Comparison of ENCODE assay signal across 1 cellular context in genomic region chr11:69443138-69443967, GRCh38.
TF ChIP-seq lines count a peak whose summit lies in the region.

No MANE protein-coding gene starts in this region.

TF ChIP-seq in HepG2, 621 proteins besides CTCF, POLR2A, EP300 and RAD21 (continued from another document and continues in another):
- no peak for TF ChIP-seq KIAA2018 (CRISPR knock-in tag; IDR thresholded peaks at IDR 0.05; ENCODE audit: borderline replicate concordance)
- 0 out of 2 replicates have a peak, but pooled peaks have one; percentile 2 for TF ChIP-seq BORCS8-MEF2B (CRISPR knock-in tag; IDR thresholded peaks at IDR 0.05)
- TF ChIP-seq, protein P1, sequence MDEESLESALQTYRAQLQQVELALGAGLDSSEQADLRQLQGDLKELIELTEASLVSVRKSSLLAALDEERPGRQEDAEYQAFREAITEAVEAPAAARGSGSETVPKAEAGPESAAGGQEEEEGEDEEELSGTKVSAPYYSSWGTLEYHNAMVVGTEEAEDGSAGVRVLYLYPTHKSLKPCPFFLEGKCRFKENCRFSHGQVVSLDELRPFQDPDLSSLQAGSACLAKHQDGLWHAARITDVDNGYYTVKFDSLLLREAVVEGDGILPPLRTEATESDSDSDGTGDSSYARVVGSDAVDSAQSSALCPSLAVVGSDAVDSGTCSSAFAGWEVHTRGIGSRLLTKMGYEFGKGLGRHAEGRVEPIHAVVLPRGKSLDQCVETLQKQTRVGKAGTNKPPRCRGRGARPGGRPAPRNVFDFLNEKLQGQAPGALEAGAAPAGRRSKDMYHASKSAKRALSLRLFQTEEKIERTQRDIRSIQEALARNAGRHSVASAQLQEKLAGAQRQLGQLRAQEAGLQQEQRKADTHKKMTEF (CRISPR knock-in tag; IDR thresholded peaks at IDR 0.05): peak; percentile 20; the same call in 1 of the 2 replicates
- TF ChIP-seq ZMYM3 (CRISPR knock-in tag; IDR thresholded peaks at IDR 0.05): no peak
- no peak for TF ChIP-seq ZNF430 (CRISPR knock-in tag; IDR thresholded peaks at IDR 0.05)
- no peak for TF ChIP-seq ZNF329 (CRISPR knock-in tag; IDR thresholded peaks at IDR 0.05; ENCODE audit: low read depth)
- no peak for TF ChIP-seq FIP1L1 (IDR thresholded peaks at IDR 0.05; ENCODE audit: borderline replicate concordance, insufficient read depth, low read depth, low read length)
- TF ChIP-seq, protein P2, sequence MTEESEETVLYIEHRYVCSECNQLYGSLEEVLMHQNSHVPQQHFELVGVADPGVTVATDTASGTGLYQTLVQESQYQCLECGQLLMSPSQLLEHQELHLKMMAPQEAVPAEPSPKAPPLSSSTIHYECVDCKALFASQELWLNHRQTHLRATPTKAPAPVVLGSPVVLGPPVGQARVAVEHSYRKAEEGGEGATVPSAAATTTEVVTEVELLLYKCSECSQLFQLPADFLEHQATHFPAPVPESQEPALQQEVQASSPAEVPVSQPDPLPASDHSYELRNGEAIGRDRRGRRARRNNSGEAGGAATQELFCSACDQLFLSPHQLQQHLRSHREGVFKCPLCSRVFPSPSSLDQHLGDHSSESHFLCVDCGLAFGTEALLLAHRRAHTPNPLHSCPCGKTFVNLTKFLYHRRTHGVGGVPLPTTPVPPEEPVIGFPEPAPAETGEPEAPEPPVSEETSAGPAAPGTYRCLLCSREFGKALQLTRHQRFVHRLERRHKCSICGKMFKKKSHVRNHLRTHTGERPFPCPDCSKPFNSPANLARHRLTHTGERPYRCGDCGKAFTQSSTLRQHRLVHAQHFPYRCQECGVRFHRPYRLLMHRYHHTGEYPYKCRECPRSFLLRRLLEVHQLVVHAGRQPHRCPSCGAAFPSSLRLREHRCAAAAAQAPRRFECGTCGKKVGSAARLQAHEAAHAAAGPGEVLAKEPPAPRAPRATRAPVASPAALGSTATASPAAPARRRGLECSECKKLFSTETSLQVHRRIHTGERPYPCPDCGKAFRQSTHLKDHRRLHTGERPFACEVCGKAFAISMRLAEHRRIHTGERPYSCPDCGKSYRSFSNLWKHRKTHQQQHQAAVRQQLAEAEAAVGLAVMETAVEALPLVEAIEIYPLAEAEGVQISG (CRISPR knock-in tag; IDR thresholded peaks at IDR 0.05): peak; percentile 27; the same call in 1 of the 2 replicates
- TF ChIP-seq NFE2 (CRISPR knock-in tag; IDR thresholded peaks at IDR 0.05): no peak
- TF ChIP-seq JARID2 (CRISPR knock-in tag; IDR thresholded peaks at IDR 0.05; ENCODE audit: insufficient replicate concordance): no peak
- TF ChIP-seq ZNF724P (CRISPR knock-in tag; IDR thresholded peaks at IDR 0.05; ENCODE audit: borderline replicate concordance): no peak
- TF ChIP-seq ZNF10 (CRISPR knock-in tag; IDR thresholded peaks at IDR 0.05; ENCODE audit: borderline replicate concordance, low read depth): no peak
- no peak for TF ChIP-seq ZNF780A (CRISPR knock-in tag; IDR thresholded peaks at IDR 0.05)
- no peak for TF ChIP-seq ETV5 (CRISPR knock-in tag; IDR thresholded peaks at IDR 0.05; ENCODE audit: borderline replicate concordance)
- TF ChIP-seq E2F2 (CRISPR knock-in tag; IDR thresholded peaks at IDR 0.05; ENCODE audit: borderline replicate concordance): no peak
- TF ChIP-seq NFYB (CRISPR knock-in tag; IDR thresholded peaks at IDR 0.05): no peak
- TF ChIP-seq ZIK1 (CRISPR knock-in tag; IDR thresholded peaks at IDR 0.05; ENCODE audit: borderline replicate concordance, low read depth): peak; percentile 5; the same call in 1 of the 2 replicates
- TF ChIP-seq SALL1 (CRISPR knock-in tag; IDR thresholded peaks at IDR 0.05): no peak
- TF ChIP-seq RXRA (CRISPR knock-in tag; IDR thresholded peaks at IDR 0.05): no peak
- no peak for TF ChIP-seq MTA3 (CRISPR knock-in tag; IDR thresholded peaks at IDR 0.05)
- TF ChIP-seq, protein P3, sequence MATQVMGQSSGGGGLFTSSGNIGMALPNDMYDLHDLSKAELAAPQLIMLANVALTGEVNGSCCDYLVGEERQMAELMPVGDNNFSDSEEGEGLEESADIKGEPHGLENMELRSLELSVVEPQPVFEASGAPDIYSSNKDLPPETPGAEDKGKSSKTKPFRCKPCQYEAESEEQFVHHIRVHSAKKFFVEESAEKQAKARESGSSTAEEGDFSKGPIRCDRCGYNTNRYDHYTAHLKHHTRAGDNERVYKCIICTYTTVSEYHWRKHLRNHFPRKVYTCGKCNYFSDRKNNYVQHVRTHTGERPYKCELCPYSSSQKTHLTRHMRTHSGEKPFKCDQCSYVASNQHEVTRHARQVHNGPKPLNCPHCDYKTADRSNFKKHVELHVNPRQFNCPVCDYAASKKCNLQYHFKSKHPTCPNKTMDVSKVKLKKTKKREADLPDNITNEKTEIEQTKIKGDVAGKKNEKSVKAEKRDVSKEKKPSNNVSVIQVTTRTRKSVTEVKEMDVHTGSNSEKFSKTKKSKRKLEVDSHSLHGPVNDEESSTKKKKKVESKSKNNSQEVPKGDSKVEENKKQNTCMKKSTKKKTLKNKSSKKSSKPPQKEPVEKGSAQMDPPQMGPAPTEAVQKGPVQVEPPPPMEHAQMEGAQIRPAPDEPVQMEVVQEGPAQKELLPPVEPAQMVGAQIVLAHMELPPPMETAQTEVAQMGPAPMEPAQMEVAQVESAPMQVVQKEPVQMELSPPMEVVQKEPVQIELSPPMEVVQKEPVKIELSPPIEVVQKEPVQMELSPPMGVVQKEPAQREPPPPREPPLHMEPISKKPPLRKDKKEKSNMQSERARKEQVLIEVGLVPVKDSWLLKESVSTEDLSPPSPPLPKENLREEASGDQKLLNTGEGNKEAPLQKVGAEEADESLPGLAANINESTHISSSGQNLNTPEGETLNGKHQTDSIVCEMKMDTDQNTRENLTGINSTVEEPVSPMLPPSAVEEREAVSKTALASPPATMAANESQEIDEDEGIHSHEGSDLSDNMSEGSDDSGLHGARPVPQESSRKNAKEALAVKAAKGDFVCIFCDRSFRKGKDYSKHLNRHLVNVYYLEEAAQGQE (IDR thresholded peaks at IDR 0.05; ENCODE audit: borderline replicate concordance in 1 of 2, low read depth in 1 of 2, low read length in 2 of 2): no peak
- TF ChIP-seq SUZ12 (IDR thresholded peaks at IDR 0.05; ENCODE audit: low read depth, low read length): no peak
- no peak for TF ChIP-seq PREB (CRISPR knock-in tag; IDR thresholded peaks at IDR 0.05)
- no peak; the same call in none of the 2 replicates for TF ChIP-seq ARNT2 (CRISPR knock-in tag; IDR thresholded peaks at IDR 0.05; ENCODE audit: low read depth)
- TF ChIP-seq TIGD3 (CRISPR knock-in tag; IDR thresholded peaks at IDR 0.05; ENCODE audit: borderline replicate concordance): no peak
- TF ChIP-seq RELA (CRISPR knock-in tag; IDR thresholded peaks at IDR 0.05): no peak
- TF ChIP-seq NFKB2 (CRISPR knock-in tag; IDR thresholded peaks at IDR 0.05; ENCODE audit: borderline replicate concordance): no peak
- TF ChIP-seq ZNF766 (CRISPR knock-in tag; IDR thresholded peaks at IDR 0.05; ENCODE audit: borderline replicate concordance): no peak
- TF ChIP-seq TFE3 (CRISPR knock-in tag; IDR thresholded peaks at IDR 0.05): no peak
- TF ChIP-seq ZNF326 (CRISPR knock-in tag; IDR thresholded peaks at IDR 0.05; ENCODE audit: borderline replicate concordance): no peak
- TF ChIP-seq ZNF337 (CRISPR knock-in tag; IDR thresholded peaks at IDR 0.05; ENCODE audit: borderline replicate concordance, low read depth): no peak
- no peak for TF ChIP-seq ATF6 (CRISPR knock-in tag; conservative IDR thresholded peaks at IDR 0.05)
- no peak for TF ChIP-seq MBNL3 (CRISPR knock-in tag; conservative IDR thresholded peaks at IDR 0.05)
